27 cellular contexts compared by ENCODE assay signal in the genomic region with DNA sequence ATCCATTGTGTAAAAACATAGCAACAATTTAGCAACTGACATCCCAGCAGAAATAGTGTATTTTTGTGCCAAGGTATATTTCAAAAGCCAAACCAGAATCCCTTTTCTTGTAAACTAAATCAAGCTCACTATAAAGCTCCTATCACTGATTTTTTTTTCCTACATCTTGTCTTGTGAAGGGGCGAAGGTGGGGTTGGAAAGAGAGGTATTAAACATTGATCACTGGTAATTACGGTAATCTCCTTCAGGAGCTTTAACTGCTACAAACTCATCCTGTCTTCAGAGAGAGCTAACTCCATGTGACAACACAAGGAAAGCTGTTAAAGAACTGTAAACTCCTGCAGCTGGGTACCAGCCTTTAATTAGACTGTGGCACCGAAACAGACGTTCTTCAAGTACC.
"Had no signal": no experiment of that assay in that cellular context is flagged by ENCODE, and none has a peak within 500 bp of the region (broad histone marks: within the 10 kb centered on the region; RNA-seq: fewer than 3 reads in every experiment).

No MANE protein-coding gene starts in this region.

- H3K27me3 ChIP-seq: heart right ventricle, right atrium auricular region, sigmoid colon, spleen, testis, tibial artery, upper lobe of left lung had no signal

- ATAC-seq: effector memory CD8-positive, alpha-beta T cell; heart right ventricle; left colon; left ventricle myocardium superior; natural killer cell; stimulated activated memory B cell treated with anti-CD40 and anti-IgM and Interleukin-4, amounts not matched to agents 10 μg/mL and 1 μg/mL and 100 μg/mL, for 72 hours; stimulated activated naive CD8-positive, alpha-beta T cell treated with anti-CD3 and anti-CD28 coated beads, Interleukin-15, Interleukin-2, amounts not matched to agents 100 U/mL and 50 U/mL, for 24 hours had no signal

- H3K4me1 ChIP-seq: esophagus squamous epithelium, heart right ventricle, lower lobe of right lung, prostate gland, right atrium auricular region, sigmoid colon, spleen, testis, tibial artery, upper lobe of left lung had no signal

- H3K27ac ChIP-seq: esophagus squamous epithelium, heart right ventricle, lower lobe of right lung, prostate gland, right atrium auricular region, sigmoid colon, spleen, testis, tibial artery, upper lobe of left lung had no signal

- DNase-seq: cortex of kidney; effector memory CD8-positive, alpha-beta T cell; erythroblast; esophagus squamous epithelium; foreskin melanocyte; glutamatergic neuron; heart right ventricle; hippocampal formation; immature natural killer cell; islet precursor cell; kidney glomerular epithelial cell; left colon; left ventricle myocardium superior; lower lobe of right lung; natural killer cell; nucleus accumbens; sigmoid colon; spleen; stimulated activated CD4-positive, alpha-beta T cell treated with anti-CD3 and anti-CD28 coated beads, Interleukin-4, amount 100 ng/mL, for 4 hours; stimulated activated naive CD8-positive, alpha-beta T cell treated with anti-CD3 and anti-CD28 coated beads, Interleukin-15, Interleukin-2, amounts not matched to agents 100 U/mL and 50 U/mL, for 24 hours; substantia nigra; testis; tibial artery; upper lobe of left lung had no signal

- H3K9me3 ChIP-seq: heart right ventricle, lower lobe of right lung, prostate gland, right atrium auricular region, sigmoid colon, spleen, testis, tibial artery, upper lobe of left lung had no signal

- H3K4me3 ChIP-seq: esophagus squamous epithelium, heart right ventricle, lower lobe of right lung, prostate gland, right atrium auricular region, sigmoid colon, spleen, testis, tibial artery, upper lobe of left lung had no signal

- H3K36me3 ChIP-seq: esophagus squamous epithelium, heart right ventricle, lower lobe of right lung, prostate gland, right atrium auricular region, sigmoid colon, spleen, tibial artery, upper lobe of left lung had no signal
